In the genomic region with DNA sequence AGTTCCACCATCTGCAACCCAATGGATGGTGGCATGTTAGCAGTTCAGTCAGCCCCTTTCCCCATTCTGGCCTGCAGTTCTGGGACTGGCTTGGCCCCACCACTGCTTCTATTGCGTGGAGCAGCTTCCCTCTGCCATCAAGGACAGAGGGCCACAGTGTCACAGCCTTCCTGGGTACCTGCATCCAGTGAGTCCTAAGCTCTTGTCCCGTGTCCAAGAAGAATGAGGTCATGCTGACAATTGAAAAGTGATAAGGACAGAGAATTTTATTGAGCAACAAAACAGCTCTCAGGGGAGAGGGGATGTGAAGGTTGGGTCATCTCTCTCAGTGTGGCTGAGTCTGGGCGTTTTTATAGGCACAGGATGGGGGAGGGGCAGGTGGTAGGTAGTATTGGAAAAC, we compare ENCODE assay signal across 19 cellular contexts. TPM values are rescaled to one million over a fixed set of nuclear protein-coding genes. Genes with fewer than 3 reads are reported as not detected.
DNase-seq lines count a peak whose midpoint lies in the region; FAIRE-seq and TF ChIP-seq lines count a peak whose summit lies in the region.
"Had no signal": no experiment of that assay in that cellular context is flagged by ENCODE, and none has a peak within 500 bp of the region (broad histone marks: within the 10 kb centered on the region; RNA-seq: fewer than 3 reads in every experiment).

No MANE protein-coding gene starts in this region.

- no peaks in the 10 kb centered on the region for H4K20me1 ChIP-seq in BLaER1

- H3K9ac ChIP-seq in BLaER1 = no peak overlapping the region

- no peak overlapping the region for H3K27ac ChIP-seq in BLaER1
- no peak overlapping the region for H3K27ac ChIP-seq in HEK293 (ENCODE audit: extremely low read depth, low read depth, low read length)
- H3K27ac ChIP-seq in RWPE1 = no peak overlapping the region
- H3K27ac ChIP-seq: HL-60 had no signal

- H3K27me3 Mint-ChIP-seq in Calu3 (ENCODE audit: unreplicated experiment) = no peaks in the 10 kb centered on the region

- no peak for TF ChIP-seq POLR2A in erythroblast (IDR thresholded peaks at IDR 0.05; ENCODE audit: low read length)
- no peak for TF ChIP-seq POLR2A in GM12892 (IDR thresholded peaks at IDR 0.05; ENCODE audit: low read depth, low read length)

- CTCF ChIA-PET in HEK293 (lab: Yijun Ruan, JAX) = interaction anchor here (0.6 kb wide), 1 partner anchor 79 kb away, joined by 3 read pairs; no protein-coding TSS in a partner anchor
- CTCF ChIA-PET in Calu3 (lab: Charles Lee) = interaction anchor here (0.6 kb wide), 1 partner anchor 14 kb away, joined by 4 read pairs; no protein-coding TSS in a partner anchor
- CTCF ChIA-PET in RWPE1 (lab: Yijun Ruan, JAX) = no interaction called here

- H3K36me3 Mint-ChIP-seq in Calu3 (ENCODE audit: insufficient read depth, unreplicated experiment) = no peaks in the 10 kb centered on the region
- H3K36me3 Mint-ChIP-seq: CD8-positive, alpha-beta T cell had no signal

- no peak for TF ChIP-seq CTCF in HEK293 (tag by site-specific recombination; IDR thresholded peaks at IDR 0.05)
- TF ChIP-seq CTCF in Calu3 (IDR thresholded peaks at IDR 0.05; ENCODE audit: unreplicated experiment) = no peak
- no peak for TF ChIP-seq CTCF in RWPE1 (conservative IDR thresholded peaks at IDR 0.05; ENCODE audit: low read depth)

- no peak overlapping the region for H3K27ac Mint-ChIP-seq in Calu3 (ENCODE audit: unreplicated experiment)
- H3K27ac Mint-ChIP-seq: CD8-positive, alpha-beta T cell had no signal

- H3K4me1 Mint-ChIP-seq in Calu3 (ENCODE audit: low read depth, unreplicated experiment) = no peaks in the 10 kb centered on the region

- H3K4me1 ChIP-seq in BLaER1 (peaks cover 33% of the 10 kb centered on the region), HEK293 (ENCODE audit: control insufficient read depth, insufficient read depth, low read length) (no peaks in the 10 kb centered on the region)
- H3K4me1 ChIP-seq: BE2C had no signal

- POLR2A ChIA-PET in HEK293 (lab: Yijun Ruan, JAX) (no interaction called here), RWPE1 (lab: Yijun Ruan, JAX; ENCODE audit: low non-redundant PET) (no interaction called here)

- H3K27me3 ChIP-seq in BLaER1 = no peaks in the 10 kb centered on the region
- H3K27me3 ChIP-seq: BE2C had no signal

- H3K36me3 ChIP-seq in BLaER1 (peaks cover 16% of the 10 kb centered on the region; the same call in 1 of the 2 replicates), HEK293 (ENCODE audit: control insufficient read depth in 2 of 2, insufficient read depth in 1 of 2, low read length in 2 of 2) (no peaks in the 10 kb centered on the region)
- H3K36me3 ChIP-seq: BE2C had no signal

- peaks cover 53% of the 10 kb centered on the region for H3K9me3 ChIP-seq in BLaER1
- no peaks in the 10 kb centered on the region for H3K9me3 ChIP-seq in HEK293 (ENCODE audit: control insufficient read depth, insufficient read depth, low read depth, low read length)
- H3K9me3 ChIP-seq: BE2C had no signal

- intact Hi-C loops in Calu3 (cut with micrococcal nuclease; ENCODE audit: unreplicated experiment) = no loop called here

- no peak for FAIRE-seq in GM12892 (lab: Jason Lieb, UNC)
- FAIRE-seq: A204.1, G401.6, GM12891 had no signal

- no peak overlapping the region for H3K4me3 Mint-ChIP-seq in Calu3 (ENCODE audit: low read depth, unreplicated experiment)
- H3K4me3 Mint-ChIP-seq: CD14-positive monocyte; CD8-positive, alpha-beta T cell had no signal

- DNase-seq in OCI-M1 (lab: John Stamatoyannopoulos, UW) (peak; percentile 20), erythroblast (lab: John Stamatoyannopoulos, UW) (peak; percentile 9 to 16), GM12892 (ENCODE audit: insufficient read length) (no peak), Calu3 (no peak), RWPE1 (ENCODE audit: low spot score) (no peak)
- no peak for DNase-seq in stimulated activated CD4-positive, alpha-beta T cell treated with anti-CD3 and anti-CD28 coated beads, Interleukin-15, amount 100 ng/mL, for 24 hours
- DNase-seq: BE2C; CD8-positive, alpha-beta T cell; COR-L47; DMS79 treated with DMSO at 0.1 percent for 48 hours; EL; HCEC 1CT had no signal

- no peak overlapping the region for H3K4me2 ChIP-seq in BLaER1

- H3K4me3 ChIP-seq in BLaER1 (0 out of 2 replicates have a peak overlapping the region, but pooled peaks have one; percentile 8), HEK293 (ENCODE audit: low read depth, low read length) (no peak overlapping the region)

- BruUV-seq in Calu3 (replicated peaks; lab: Mats Ljungman, UMichigan) = no TSS peak

- peaks cover 3% of the 10 kb centered on the region for H3K9me3 Mint-ChIP-seq in Calu3 (ENCODE audit: low read depth, unreplicated experiment)

TF ChIP-seq in HEK293, 187 proteins besides CTCF, POLR2A, EP300 and RAD21:
- no peak for TF ChIP-seq KLF16 (tag by site-specific recombination; IDR thresholded peaks at IDR 0.05)
- TF ChIP-seq, protein P1, sequence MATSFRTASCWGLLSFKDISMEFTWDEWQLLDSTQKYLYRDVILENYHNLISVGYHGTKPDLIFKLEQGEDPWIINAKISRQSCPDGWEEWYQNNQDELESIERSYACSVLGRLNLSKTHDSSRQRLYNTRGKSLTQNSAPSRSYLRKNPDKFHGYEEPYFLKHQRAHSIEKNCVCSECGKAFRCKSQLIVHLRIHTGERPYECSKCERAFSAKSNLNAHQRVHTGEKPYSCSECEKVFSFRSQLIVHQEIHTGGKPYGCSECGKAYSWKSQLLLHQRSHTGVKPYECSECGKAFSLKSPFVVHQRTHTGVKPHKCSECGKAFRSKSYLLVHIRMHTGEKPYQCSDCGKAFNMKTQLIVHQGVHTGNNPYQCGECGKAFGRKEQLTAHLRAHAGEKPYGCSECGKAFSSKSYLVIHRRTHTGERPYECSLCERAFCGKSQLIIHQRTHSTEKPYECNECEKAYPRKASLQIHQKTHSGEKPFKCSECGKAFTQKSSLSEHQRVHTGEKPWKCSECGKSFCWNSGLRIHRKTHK (tag by site-specific recombination; IDR thresholded peaks at IDR 0.05) = 0 out of 2 replicates have a peak, but pooled peaks have one; percentile 19
- peak; percentile 93 for TF ChIP-seq SETDB1 (IDR thresholded peaks at IDR 0.05; ENCODE audit: insufficient read length, low read length)
- TF ChIP-seq, protein P2, sequence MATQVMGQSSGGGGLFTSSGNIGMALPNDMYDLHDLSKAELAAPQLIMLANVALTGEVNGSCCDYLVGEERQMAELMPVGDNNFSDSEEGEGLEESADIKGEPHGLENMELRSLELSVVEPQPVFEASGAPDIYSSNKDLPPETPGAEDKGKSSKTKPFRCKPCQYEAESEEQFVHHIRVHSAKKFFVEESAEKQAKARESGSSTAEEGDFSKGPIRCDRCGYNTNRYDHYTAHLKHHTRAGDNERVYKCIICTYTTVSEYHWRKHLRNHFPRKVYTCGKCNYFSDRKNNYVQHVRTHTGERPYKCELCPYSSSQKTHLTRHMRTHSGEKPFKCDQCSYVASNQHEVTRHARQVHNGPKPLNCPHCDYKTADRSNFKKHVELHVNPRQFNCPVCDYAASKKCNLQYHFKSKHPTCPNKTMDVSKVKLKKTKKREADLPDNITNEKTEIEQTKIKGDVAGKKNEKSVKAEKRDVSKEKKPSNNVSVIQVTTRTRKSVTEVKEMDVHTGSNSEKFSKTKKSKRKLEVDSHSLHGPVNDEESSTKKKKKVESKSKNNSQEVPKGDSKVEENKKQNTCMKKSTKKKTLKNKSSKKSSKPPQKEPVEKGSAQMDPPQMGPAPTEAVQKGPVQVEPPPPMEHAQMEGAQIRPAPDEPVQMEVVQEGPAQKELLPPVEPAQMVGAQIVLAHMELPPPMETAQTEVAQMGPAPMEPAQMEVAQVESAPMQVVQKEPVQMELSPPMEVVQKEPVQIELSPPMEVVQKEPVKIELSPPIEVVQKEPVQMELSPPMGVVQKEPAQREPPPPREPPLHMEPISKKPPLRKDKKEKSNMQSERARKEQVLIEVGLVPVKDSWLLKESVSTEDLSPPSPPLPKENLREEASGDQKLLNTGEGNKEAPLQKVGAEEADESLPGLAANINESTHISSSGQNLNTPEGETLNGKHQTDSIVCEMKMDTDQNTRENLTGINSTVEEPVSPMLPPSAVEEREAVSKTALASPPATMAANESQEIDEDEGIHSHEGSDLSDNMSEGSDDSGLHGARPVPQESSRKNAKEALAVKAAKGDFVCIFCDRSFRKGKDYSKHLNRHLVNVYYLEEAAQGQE (tag by site-specific recombination; IDR thresholded peaks at IDR 0.05) = no peak
- peak; percentile 88; the same call in 1 of the 2 replicates for TF ChIP-seq TRIM28 (IDR thresholded peaks at IDR 0.05; ENCODE audit: borderline replicate concordance, low read length)

RNA-seq across cellular contexts. Expression of a gene that starts 33.5 kb away (rescaled TPM):
- 18.8 TPM for polyA plus RNA-seq in GM12892 (2012; ENCODE audit: missing spikeins)
- total RNA-seq in Calu3 (2022) = 43.1 and 49.7 TPM in 2 replicates

Comparison
In these comparisons a context has a peak if more than half of its experiments do, and no peak if none do; other contexts are left out.
1. DNase-seq: peak in OCI-M1 (single experiment) and erythroblast (2 of 2); none in GM12892 (single experiment), Calu3 (single experiment), stimulated activated CD4-positive, alpha-beta T cell treated with anti-CD3 and anti-CD28 coated beads, Interleukin-15, amount 100 ng/mL, for 24 hours (single experiment) and RWPE1 (single experiment).